In the genomic region with DNA sequence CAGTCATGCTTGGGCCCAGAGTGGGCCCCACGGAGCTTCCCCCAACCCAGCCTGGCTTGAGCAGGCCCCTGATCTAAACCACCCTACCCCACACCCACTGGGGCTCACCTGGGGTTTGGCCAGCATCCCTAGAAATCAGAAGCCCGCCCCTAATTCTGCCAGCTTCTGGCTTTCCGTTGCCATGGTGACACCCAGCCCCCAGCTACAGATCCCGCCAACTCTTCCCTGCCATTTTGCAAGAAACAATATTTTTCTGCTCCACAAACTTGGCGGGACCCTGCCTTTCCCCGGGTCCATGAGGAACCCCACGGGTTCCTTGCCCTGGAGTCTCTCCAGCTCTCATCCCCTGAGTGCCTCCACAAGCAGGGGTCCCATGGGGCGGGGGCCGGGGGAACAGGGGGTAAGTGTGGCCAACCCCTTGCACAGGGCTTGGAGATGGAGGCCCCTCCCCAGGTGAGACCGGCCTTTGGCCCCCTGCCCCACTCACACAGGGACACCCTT, we compare ENCODE assay signal across 19 cellular contexts.
DNase-seq lines count a peak whose midpoint lies in the region; ATAC-seq and TF ChIP-seq lines count a peak whose summit lies in the region.
"Had no signal": no experiment of that assay in that cellular context is flagged by ENCODE, and none has a peak within 500 bp of the region (broad histone marks: within the 10 kb centered on the region; RNA-seq: fewer than 3 reads in every experiment).

No MANE protein-coding gene starts in this region.

- ATAC-seq in body of pancreas, result no peak
- ATAC-seq in lower lobe of right lung, result no peak
- ATAC-seq in GM19397 (IDR thresholded peaks at IDR 0.05; ENCODE audit: unreplicated experiment), result no peak
- ATAC-seq in HG03342 (IDR thresholded peaks at IDR 0.05; ENCODE audit: unreplicated experiment), result no peak
- ATAC-seq: heart right ventricle; stimulated activated naive CD8-positive, alpha-beta T cell treated with anti-CD3 and anti-CD28 coated beads, Interleukin-15, Interleukin-2, amounts not matched to agents 100 U/mL and 50 U/mL, for 24 hours had no signal

- H3K4me3 ChIP-seq in body of pancreas (no peak overlapping the region), lower lobe of right lung (no peak overlapping the region), thyroid gland (replicated peaks in 1 of 3) (no peak overlapping the region)
- H3K4me3 ChIP-seq: esophagus squamous epithelium, heart right ventricle, smooth muscle cell had no signal

- H3K27me3 ChIP-seq in body of pancreas (no peaks in the 10 kb centered on the region), lower lobe of right lung (ENCODE audit: low read depth) (no peaks in the 10 kb centered on the region), thyroid gland (no peaks in the 10 kb centered on the region)

- 89 to 91% methylated on average over 8 to 10 of the region's 10 CpGs for WGBS in body of pancreas, 2 donors
- 89 to 94% methylated on average over 10 of the region's 10 CpGs for WGBS in thyroid gland, 2 donors

- intact Hi-C loops in activated naive CD4-positive, alpha-beta T cell treated with anti-CD3 and anti-CD28 coated beads for 36 hours (cut with micrococcal nuclease), result no loop called here
- intact Hi-C loops in body of pancreas (cut with DNase I) (no loop called here), lower lobe of right lung (cut with DNase I) (no loop called here), thyroid gland (cut with DNase I) (no loop called here)

- no peaks in the 10 kb centered on the region for H3K9me3 Mint-ChIP-seq in activated naive CD4-positive, alpha-beta T cell treated with anti-CD3 and anti-CD28 coated beads for 36 hours
- H3K9me3 Mint-ChIP-seq: IgD-negative memory B cell had no signal

- H3K9me3 ChIP-seq in body of pancreas (no peaks in the 10 kb centered on the region), lower lobe of right lung (no peaks in the 10 kb centered on the region), thyroid gland (no peaks in the 10 kb centered on the region)
- H3K9me3 ChIP-seq: esophagus squamous epithelium, heart right ventricle, SK-N-SH had no signal

- CTCF ChIA-PET in activated naive CD4-positive, alpha-beta T cell treated with anti-CD3 and anti-CD28 coated beads for 36 hours (lab: Charles Lee), result no interaction called here

- H3K27me3 Mint-ChIP-seq in activated naive CD4-positive, alpha-beta T cell treated with anti-CD3 and anti-CD28 coated beads for 36 hours (ENCODE audit: low read depth), result no peaks in the 10 kb centered on the region

- peaks cover 6% of the 10 kb centered on the region for H3K4me1 Mint-ChIP-seq in activated naive CD4-positive, alpha-beta T cell treated with anti-CD3 and anti-CD28 coated beads for 36 hours (ENCODE audit: low read depth)
- H3K4me1 Mint-ChIP-seq: IgD-negative memory B cell had no signal

- H3K27ac ChIP-seq in body of pancreas (no peak overlapping the region), lower lobe of right lung (no peak overlapping the region), thyroid gland (no peak overlapping the region)
- H3K27ac ChIP-seq: esophagus squamous epithelium, heart right ventricle had no signal

- TF ChIP-seq POLR2A in body of pancreas (IDR thresholded peaks at IDR 0.05) (no peak), thyroid gland (IDR thresholded peaks at IDR 0.05) (no peak)

- DNase-seq in activated naive CD4-positive, alpha-beta T cell treated with anti-CD3 and anti-CD28 coated beads for 36 hours, result peak; percentile 0
- DNase-seq in activated naive CD4-positive, alpha-beta T cell treated with Interleukin-2 at 50 U/mL for 16 hours, result no peak
- DNase-seq in body of pancreas (peak in 3 of 4 donors; percentile 1 to 9 (median 5)), lower lobe of right lung (peak; percentile 23), thyroid gland (peak; percentile 1 to 3), SIG-M5 (lab: John Stamatoyannopoulos, UW) (no peak)
- DNase-seq: activated CD4-positive, alpha-beta T cell treated with anti-CD3 and anti-CD28 coated beads, Interleukin-2, amount 50 U/mL, for 4 hours; COR-L47; esophagus squamous epithelium; NCI-H2029 treated with DMSO at 0.1 percent for 48 hours; NCI-H526; nucleus accumbens; SK-N-SH; stimulated activated naive CD8-positive, alpha-beta T cell treated with anti-CD3 and anti-CD28 coated beads, Interleukin-15, Interleukin-2, amounts not matched to agents 100 U/mL and 50 U/mL, for 24 hours had no signal

- H3K36me3 Mint-ChIP-seq in activated naive CD4-positive, alpha-beta T cell treated with anti-CD3 and anti-CD28 coated beads for 36 hours (ENCODE audit: low read depth), result peaks cover 1% of the 10 kb centered on the region

- peaks cover 8% of the 10 kb centered on the region for H3K4me1 ChIP-seq in body of pancreas
- H3K4me1 ChIP-seq in lower lobe of right lung, result peaks cover 18% of the 10 kb centered on the region
- peaks cover 0 to 18% of the 10 kb centered on the region in 2 donors for H3K4me1 ChIP-seq in thyroid gland

- TF ChIP-seq CTCF in body of pancreas (IDR thresholded peaks at IDR 0.05) (no peak), lower lobe of right lung (IDR thresholded peaks at IDR 0.05) (no peak), thyroid gland (IDR thresholded peaks at IDR 0.05) (no peak)

- H3K4me3 Mint-ChIP-seq in activated naive CD4-positive, alpha-beta T cell treated with anti-CD3 and anti-CD28 coated beads for 36 hours, result no peak overlapping the region

- H3K36me3 ChIP-seq in body of pancreas (replicated peaks in 1 of 2; ENCODE audit: insufficient read depth in 1 of 2, low read depth in 2 of 2) (no peaks in the 10 kb centered on the region), lower lobe of right lung (no peaks in the 10 kb centered on the region), thyroid gland (no peaks in the 10 kb centered on the region)
- H3K36me3 ChIP-seq: esophagus squamous epithelium, heart right ventricle had no signal

- no peak overlapping the region for H3K27ac Mint-ChIP-seq in activated naive CD4-positive, alpha-beta T cell treated with anti-CD3 and anti-CD28 coated beads for 36 hours
- H3K27ac Mint-ChIP-seq: IgD-negative memory B cell had no signal

Comparison
In these comparisons a context has a peak if more than half of its experiments do, and no peak if none do; other contexts are left out.
1. DNase-seq: peak in activated naive CD4-positive, alpha-beta T cell treated with anti-CD3 and anti-CD28 coated beads for 36 hours (single experiment), body of pancreas (3 of 4), lower lobe of right lung (single experiment) and thyroid gland (2 of 2); none in activated naive CD4-positive, alpha-beta T cell treated with Interleukin-2 at 50 U/mL for 16 hours (single experiment) and SIG-M5 (single experiment).